Comparison of ENCODE assay signal across 17 cellular contexts in the genomic region with DNA sequence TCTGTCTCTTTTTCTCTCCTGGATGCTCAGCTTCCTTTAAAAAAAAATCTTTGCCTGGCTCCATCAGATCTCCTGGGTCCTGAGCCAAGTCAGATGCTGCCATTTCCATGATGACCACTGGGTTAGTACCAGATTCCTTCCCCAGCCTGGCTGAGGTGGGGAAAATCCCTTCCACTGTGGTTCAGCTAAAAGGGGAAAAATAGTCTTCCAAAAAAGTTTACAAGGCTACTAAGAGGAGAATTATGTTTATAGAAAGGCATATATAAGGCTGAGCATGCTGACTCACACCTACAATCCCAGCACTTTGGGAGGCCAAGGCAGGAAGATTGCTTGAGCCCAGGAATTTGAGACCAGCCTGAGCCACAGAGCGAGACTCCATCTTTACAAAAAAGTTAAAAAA. TPM values are rescaled to one million over a fixed set of nuclear protein-coding genes. Genes with fewer than 3 reads are reported as not detected.
"Had no signal": no experiment of that assay in that cellular context is flagged by ENCODE, and none has a peak within 500 bp of the region (broad histone marks: within the 10 kb centered on the region; RNA-seq: fewer than 3 reads in every experiment).

No MANE protein-coding gene starts in this region.

- H3K4me1 ChIP-seq: esophagus muscularis mucosa, gastroesophageal sphincter, psoas muscle, right lobe of liver had no signal

- H3K4me3 Mint-ChIP-seq: activated naive CD8-positive, alpha-beta T cell treated with anti-CD3 and anti-CD28 coated beads for 36 hours; activated T-cell treated with anti-CD3 and anti-CD28 coated beads, Interleukin-2, amount 50 U/mL, for 4 hours; nephron progenitor cell; type B pancreatic cell had no signal

- H3K36me3 ChIP-seq: esophagus muscularis mucosa, gastroesophageal sphincter had no signal

- DNase-seq: activated CD4-positive, alpha-beta T cell treated with anti-CD3 and anti-CD28 coated beads, Interleukin-2, amount 50 U/mL, for 4 hours; activated gamma-delta T cell; activated naive CD8-positive, alpha-beta T cell treated with anti-CD3 and anti-CD28 coated beads for 36 hours; activated T-cell treated with anti-CD3 and anti-CD28 coated beads, Interleukin-2, amount 50 U/mL, for 4 hours; dorsolateral prefrontal cortex; kidney; left ventricle myocardium superior; mesendoderm; nephron progenitor cell; psoas muscle; right lobe of liver; stimulated activated CD4-positive, alpha-beta T cell treated with anti-CD3 and anti-CD28 coated beads, Interleukin-2, amount 100 ng/mL, for 24 hours; stimulated activated naive CD4-positive, alpha-beta T cell; T-helper 2 cell had no signal

- H3K9me3 Mint-ChIP-seq: activated naive CD8-positive, alpha-beta T cell treated with anti-CD3 and anti-CD28 coated beads for 36 hours; activated T-cell treated with anti-CD3 and anti-CD28 coated beads, Interleukin-2, amount 50 U/mL, for 4 hours; nephron progenitor cell; type B pancreatic cell had no signal

- H3K27me3 Mint-ChIP-seq: activated naive CD8-positive, alpha-beta T cell treated with anti-CD3 and anti-CD28 coated beads for 36 hours had no signal

- H3K9me3 ChIP-seq: esophagus muscularis mucosa, gastroesophageal sphincter, psoas muscle, right lobe of liver had no signal

- H3K4me1 Mint-ChIP-seq: activated naive CD8-positive, alpha-beta T cell treated with anti-CD3 and anti-CD28 coated beads for 36 hours; nephron progenitor cell had no signal

- H3K27me3 ChIP-seq: dorsolateral prefrontal cortex, esophagus muscularis mucosa, gastroesophageal sphincter, right lobe of liver had no signal

- H3K27ac Mint-ChIP-seq: activated naive CD8-positive, alpha-beta T cell treated with anti-CD3 and anti-CD28 coated beads for 36 hours; nephron progenitor cell; type B pancreatic cell had no signal

- H3K4me3 ChIP-seq: dorsolateral prefrontal cortex, esophagus muscularis mucosa, gastroesophageal sphincter, psoas muscle, right lobe of liver had no signal

- H3K27ac ChIP-seq: dorsolateral prefrontal cortex, esophagus muscularis mucosa, gastroesophageal sphincter, psoas muscle, right lobe of liver had no signal

- H3K36me3 Mint-ChIP-seq: activated naive CD8-positive, alpha-beta T cell treated with anti-CD3 and anti-CD28 coated beads for 36 hours; type B pancreatic cell had no signal

RNA-seq across cellular contexts. Expression of gene GAS2L3, which starts 28.4 kb away (rescaled TPM):
- total RNA-seq: activated T-cell treated with anti-CD3 and anti-CD28 coated beads, Interleukin-2, amount 50 U/mL, for 4 hours had no signal
